20 cellular contexts compared by ENCODE assay signal in the genomic region with DNA sequence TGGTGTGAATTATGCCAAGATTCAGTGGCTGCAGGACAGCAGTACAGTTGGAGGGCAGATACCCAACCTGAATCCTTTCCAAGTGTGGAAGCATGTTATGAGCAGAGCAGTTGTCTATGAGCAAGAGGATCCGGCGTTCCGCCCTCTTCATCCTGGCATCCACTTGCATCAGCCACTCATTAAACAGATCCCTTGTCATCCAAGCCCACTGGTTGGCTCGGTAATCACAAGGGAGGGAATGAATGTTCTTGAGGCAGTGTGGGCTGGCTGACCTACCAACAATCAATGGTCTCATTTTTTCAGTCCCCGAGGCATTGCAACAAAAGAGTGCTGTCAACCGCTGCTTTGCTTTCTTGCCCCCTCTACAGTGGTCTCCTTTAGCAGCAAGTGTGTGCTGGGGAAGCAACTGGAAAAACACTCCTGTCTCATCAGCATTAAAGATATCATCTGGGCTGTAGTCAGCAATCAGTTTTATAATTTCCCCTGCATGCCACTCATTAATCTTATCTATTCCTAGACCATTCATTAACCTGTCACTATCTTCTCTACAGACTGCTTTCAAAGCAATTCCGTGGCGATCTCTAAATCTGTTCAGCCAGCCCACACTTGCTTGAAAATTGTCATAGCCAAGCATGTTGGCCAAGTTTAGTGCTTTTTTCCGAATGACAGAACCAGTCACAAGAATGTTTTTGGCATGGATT. TPM values are rescaled to one million over a fixed set of nuclear protein-coding genes. Genes with fewer than 3 reads are reported as not detected.
A peak's percentile ranks its signal among the peaks of the same experiment; 100 is the strongest.
DNase-seq lines count a peak whose midpoint lies in the region; ATAC-seq, FAIRE-seq and TF ChIP-seq lines count a peak whose summit lies in the region.
"Had no signal": no experiment of that assay in that cellular context is flagged by ENCODE, and none has a peak within 500 bp of the region (broad histone marks: within the 10 kb centered on the region; RNA-seq: fewer than 3 reads in every experiment).

No MANE protein-coding gene starts in this region.

- H3K4me3 ChIP-seq in Caco-2 (ENCODE audit: low read depth, low read length) (no peak overlapping the region), ascending aorta (no peak overlapping the region), gastrocnemius medialis (no peak overlapping the region), pancreas (no peak overlapping the region)
- H3K4me3 ChIP-seq: coronary artery, neural progenitor cell, right lobe of liver had no signal

- 82 to 86% methylated on average over 9 of the region's 9 CpGs for WGBS in pancreas, 2 donors

- no TSS peak for BruUV-seq in Caco-2 (replicated peaks; lab: Mats Ljungman, UMichigan)

- no peaks in the 10 kb centered on the region for H3K27me3 Mint-ChIP-seq in Caco-2 (ENCODE audit: insufficient read depth, unreplicated experiment)
- H3K27me3 Mint-ChIP-seq: stimulated activated naive CD8-positive, alpha-beta T cell treated with anti-CD3 and anti-CD28 coated beads, Interleukin-15, amount 100 ng/mL, for 72 hours had no signal

- H3K27ac ChIP-seq in ascending aorta (peak overlapping the region; percentile 29 to 55), gastrocnemius medialis (peak overlapping the region in 2 of 4 donors; percentile 3 to 16), pancreas (no peak overlapping the region)
- H3K27ac ChIP-seq: epithelial cell of prostate, neural progenitor cell, right lobe of liver had no signal

- no peaks in the 10 kb centered on the region for H3K9me3 ChIP-seq in Caco-2
- no peaks in the 10 kb centered on the region for H3K9me3 ChIP-seq in ascending aorta
- no peaks in the 10 kb centered on the region for H3K9me3 ChIP-seq in gastrocnemius medialis
- no peaks in the 10 kb centered on the region for H3K9me3 ChIP-seq in pancreas
- H3K9me3 ChIP-seq: right lobe of liver had no signal

- TF ChIP-seq POLR2A in gastrocnemius medialis (IDR thresholded peaks at IDR 0.05): no peak

- H3K4me1 ChIP-seq in Caco-2 (peaks cover 30% of the 10 kb centered on the region), ascending aorta (peaks cover 6 to 21% of the 10 kb centered on the region in 2 donors), gastrocnemius medialis (peaks cover 31 to 37% of the 10 kb centered on the region in 2 donors), pancreas (peaks cover 6 to 7% (median 6%) of the 10 kb centered on the region in 3 donors)

- CTCF ChIA-PET in Caco-2 (lab: Charles Lee): no interaction called here

- no peak for FAIRE-seq in pancreas (lab: Jason Lieb, UNC)
- FAIRE-seq: islet of Langerhans had no signal

- H3K9me3 Mint-ChIP-seq in Caco-2 (ENCODE audit: unreplicated experiment): no peaks in the 10 kb centered on the region
- H3K9me3 Mint-ChIP-seq: mesothelial cell of epicardium; neural progenitor cell; stimulated activated naive CD8-positive, alpha-beta T cell treated with anti-CD3 and anti-CD28 coated beads, Interleukin-15, amount 100 ng/mL, for 72 hours had no signal

- TF ChIP-seq CTCF in Caco-2 (IDR thresholded peaks at IDR 0.05; ENCODE audit: insufficient read depth in 1 of 2, low read depth in 1 of 2, low read length in 1 of 2, severe bottlenecking in 1 of 2, unreplicated experiment in 1 of 2) (no peak), ascending aorta (IDR thresholded peaks at IDR 0.05) (no peak), gastrocnemius medialis (IDR thresholded peaks at IDR 0.05 in 4 of 5, conservative IDR thresholded peaks at IDR 0.05 in 1 of 5) (no peak), pancreas (IDR thresholded peaks at IDR 0.05) (no peak)

- POLR2A ChIA-PET in Caco-2 (lab: Charles Lee): no interaction called here

- intact Hi-C loops in Caco-2 (cut with micrococcal nuclease; ENCODE audit: unreplicated experiment) (loop anchor here (1.0 kb wide), 1 partner anchor 31 kb away; no protein-coding TSS in a partner anchor), ascending aorta (cut with DNase I) (no loop called here), gastrocnemius medialis (cut with DNase I; ENCODE audit: low total_unique reads) (no loop called here), pancreas (cut with DNase I) (loop anchor here in 2 of 3 donors (10.0 kb wide), 2 partner anchors 51 to 351 kb away; a partner anchor contains a TSS)

- no peaks in the 10 kb centered on the region for H3K27me3 ChIP-seq in Caco-2 (replicated peaks; ENCODE audit: control insufficient read depth, insufficient read depth, low read length)
- H3K27me3 ChIP-seq in ascending aorta: no peaks in the 10 kb centered on the region
- no peaks in the 10 kb centered on the region for H3K27me3 ChIP-seq in gastrocnemius medialis
- no peaks in the 10 kb centered on the region for H3K27me3 ChIP-seq in pancreas
- H3K27me3 ChIP-seq: neural progenitor cell, right lobe of liver had no signal

- peaks cover 35% of the 10 kb centered on the region for H3K4me1 Mint-ChIP-seq in Caco-2 (ENCODE audit: low read depth, unreplicated experiment)

- H3K36me3 Mint-ChIP-seq in Caco-2 (ENCODE audit: insufficient read depth, unreplicated experiment): peaks cover 17% of the 10 kb centered on the region
- H3K36me3 Mint-ChIP-seq: mesothelial cell of epicardium had no signal

- H3K27ac Mint-ChIP-seq in Caco-2 (ENCODE audit: unreplicated experiment): peak overlapping the region; percentile 75
- H3K27ac Mint-ChIP-seq: mesothelial cell of epicardium; neural progenitor cell; stimulated activated naive CD8-positive, alpha-beta T cell treated with anti-CD3 and anti-CD28 coated beads, Interleukin-15, amount 100 ng/mL, for 72 hours had no signal

- no peak for DNase-seq in Caco-2
- DNase-seq in ascending aorta (ENCODE audit: low spot score in 2 of 2): no peak
- peak; percentile 63 for DNase-seq in inferior parietal cortex (ENCODE audit: extremely low spot score)
- DNase-seq in gastrocnemius medialis: peak in 1 of 2 donors; percentile 44
- no peak for DNase-seq in NK-92 treated with Interleukin-12 subunit alpha and Interleukin-12 subunit beta, amount 100 ng/mL, for 24 hours (lab: John Stamatoyannopoulos, UW)
- DNase-seq in pancreas: no peak
- no peak for DNase-seq in Kasumi-1 (lab: John Stamatoyannopoulos, UW)
- DNase-seq: activated CD4-positive, CD25-positive, alpha-beta regulatory T cell treated with anti-CD3 and anti-CD28 coated beads, Interleukin-2, amount 50 U/mL, for 72 hours; NCI-H187 treated with DMSO at 0.1 percent for 48 hours; NCI-H510A; right lobe of liver; Right ventricle myocardium superior; stimulated activated naive CD8-positive, alpha-beta T cell treated with anti-CD3 and anti-CD28 coated beads, Interleukin-15, amount 100 ng/mL, for 72 hours had no signal

- in situ Hi-C loops in gastrocnemius medialis (cut with MboI; ENCODE audit: low sequenced_read_pairs in 4 of 4): loop anchor here in 2 of 4 donors (10.0 kb wide), 1 partner anchor 361 kb away; no protein-coding TSS in a partner anchor

- peak overlapping the region; percentile 54 for H3K4me3 Mint-ChIP-seq in Caco-2 (ENCODE audit: unreplicated experiment)
- H3K4me3 Mint-ChIP-seq: mesothelial cell of epicardium; neural progenitor cell; stimulated activated naive CD8-positive, alpha-beta T cell treated with anti-CD3 and anti-CD28 coated beads, Interleukin-15, amount 100 ng/mL, for 72 hours had no signal

- ATAC-seq in gastrocnemius medialis (peak; percentile 9 to 24), pancreas (no peak), HG03135 (IDR thresholded peaks at IDR 0.05; ENCODE audit: unreplicated experiment) (no peak)
- ATAC-seq: right lobe of liver; stimulated activated naive CD8-positive, alpha-beta T cell treated with anti-CD3 and anti-CD28 coated beads, Interleukin-15, amount 100 ng/mL, for 72 hours had no signal

- H3K36me3 ChIP-seq in Caco-2 (ENCODE audit: control insufficient read depth, insufficient read depth, low read length): peaks cover 4% of the 10 kb centered on the region; the same call in 1 of the 2 replicates
- H3K36me3 ChIP-seq in ascending aorta: no peaks in the 10 kb centered on the region
- peaks cover 0 to 9% of the 10 kb centered on the region in 2 donors for H3K36me3 ChIP-seq in gastrocnemius medialis
- H3K36me3 ChIP-seq in pancreas: peaks cover 0 to 18% (median 0%) of the 10 kb centered on the region in 3 donors
- H3K36me3 ChIP-seq: neural progenitor cell had no signal

RNA-seq across cellular contexts. Expression of a gene that starts 4.9 kb away (rescaled TPM):
- total RNA-seq in Caco-2 (2022) (3.0 and 4.3 TPM in 2 replicates), ascending aorta (4.2 TPM), gastrocnemius medialis (1 to 10 TPM in 3 of 4 donors, under 1 TPM in 1; 0.62 to 3.0 (median 2.3) TPM), pancreas (1 to 10 TPM; 1.5 to 3.6 (median 2.0) TPM)
- 1 to 10 TPM; 2.3 to 2.6 TPM for polyA plus RNA-seq in pancreas

RNA-seq across cellular contexts. Expression of a gene that starts 5.0 kb away (rescaled TPM):
- total RNA-seq in Caco-2 (2022): 43.8 and 49.5 TPM in 2 replicates
- total RNA-seq in ascending aorta: 56.4 TPM
- 10 to 100 TPM; 19.7 to 27.0 (median 23.9) TPM for total RNA-seq in gastrocnemius medialis
- total RNA-seq in pancreas: 10 to 100 TPM in 4 of 6 donors, 1 to 10 TPM in 2; 8.6 to 16.4 (median 10.7) TPM
- 10 to 100 TPM; 20.7 to 21.4 TPM for polyA plus RNA-seq in pancreas

RNA-seq across cellular contexts. Expression of a gene that starts 35.0 kb away (rescaled TPM):
- total RNA-seq in Caco-2 (2022) (43.9 and 49.1 TPM in 2 replicates), ascending aorta (6.9 TPM), gastrocnemius medialis (1 to 10 TPM; 3.0 to 9.9 (median 6.9) TPM), pancreas (1 to 10 TPM; 3.1 to 7.4 (median 4.4) TPM)
- polyA plus RNA-seq in pancreas: 1 to 10 TPM; 1.1 to 3.0 TPM

RNA-seq across cellular contexts. Expression of a gene that starts 50.9 kb away (rescaled TPM):
- total RNA-seq in Caco-2 (2022): 2.5 and 2.6 TPM in 2 replicates
- not detected for total RNA-seq in ascending aorta
- total RNA-seq in gastrocnemius medialis: not detected
- not detected for total RNA-seq in pancreas
- polyA plus RNA-seq in pancreas: not detected
- total RNA-seq: G401, right lobe of liver had no signal

Comparison
In these comparisons a context has a peak if more than half of its experiments do, and no peak if none do; other contexts are left out.
1. H3K27ac ChIP-seq: peak in ascending aorta (2 of 2); none in pancreas (0 of 4).
2. ATAC-seq: peak in gastrocnemius medialis (2 of 2); none in pancreas (0 of 4) and HG03135 (single experiment).
3. intact Hi-C loops: an anchor here in Caco-2 (1.0 kb wide) and pancreas (10.0 kb wide); none called in ascending aorta and gastrocnemius medialis.